Comparison of ENCODE assay signal across 18 cellular contexts in genomic region chr12:67697443-67697842, GRCh38. TPM values are rescaled to one million over a fixed set of nuclear protein-coding genes. Genes with fewer than 3 reads are reported as not detected.
DNase-seq lines count a peak whose midpoint lies in the region; ATAC-seq and TF ChIP-seq lines count a peak whose summit lies in the region.
"Had no signal": no experiment of that assay in that cellular context is flagged by ENCODE, and none has a peak within 500 bp of the region (broad histone marks: within the 10 kb centered on the region; RNA-seq: fewer than 3 reads in every experiment).

No MANE protein-coding gene starts in this region.

- no peak overlapping the region for H3K9ac ChIP-seq in BLaER1 treated with 17β-estradiol and CSF1 and Interleukin-3, amounts not matched to agents 10 nM and 100 nM
- no peak overlapping the region for H3K9ac ChIP-seq in endodermal cell (ENCODE audit: extremely low read depth, low read length, poor library complexity, severe bottlenecking)

- no peak for ATAC-seq in right cardiac atrium
- ATAC-seq: Right ventricle myocardium inferior had no signal

- peaks cover 22 to 64% (median 43%) of the 10 kb centered on the region in 10 experiments for H3K4me1 ChIP-seq in BLaER1 treated with 17β-estradiol and CSF1 and Interleukin-3, amounts not matched to agents 10 nM and 100 nM
- H3K4me1 ChIP-seq in endodermal cell (ENCODE audit: control insufficient read depth, insufficient read depth, low read length) (no peaks in the 10 kb centered on the region), right cardiac atrium (ENCODE audit: control insufficient read depth, insufficient read depth, low read length) (peaks cover 2% of the 10 kb centered on the region), ascending aorta (peaks cover 0 to 6% of the 10 kb centered on the region in 2 donors)

- H3K27ac ChIP-seq in BLaER1 treated with 17β-estradiol and CSF1 and Interleukin-3, amounts not matched to agents 10 nM and 100 nM, result peak overlapping the region in 1 of 11 experiments; percentile 78; a peak in 2 of 22 replicates
- H3K27ac ChIP-seq in endodermal cell (ENCODE audit: low read depth, low read length) (peak overlapping the region; percentile 62), right cardiac atrium (ENCODE audit: low read length) (no peak overlapping the region), ascending aorta (no peak overlapping the region)
- H3K27ac ChIP-seq: esophagus squamous epithelium, right atrium auricular region had no signal

- H3K36me3 ChIP-seq in BLaER1 treated with 17β-estradiol and CSF1 and Interleukin-3, amounts not matched to agents 10 nM and 100 nM, result no peaks in the 10 kb centered on the region
- H3K36me3 ChIP-seq in endodermal cell (ENCODE audit: control insufficient read depth, insufficient read depth, low read length), result no peaks in the 10 kb centered on the region
- H3K36me3 ChIP-seq in ascending aorta, result no peaks in the 10 kb centered on the region
- H3K36me3 ChIP-seq: esophagus squamous epithelium, right atrium auricular region, tibial artery had no signal

- no peak for TF ChIP-seq CTCF in GM12865 (IDR thresholded peaks at IDR 0.05; ENCODE audit: insufficient read depth, low read depth, low read length, missing control alignments)
- no peak for TF ChIP-seq CTCF in endodermal cell (conservative IDR thresholded peaks at IDR 0.05)
- no peak for TF ChIP-seq CTCF in ascending aorta (IDR thresholded peaks at IDR 0.05)

- DNase-seq in GM12865 (ENCODE audit: low read depth), result peak; percentile 16
- DNase-seq in T-helper 2 cell, result peak in 3 of 5 experiments; percentile 6 to 90 (median 37)
- DNase-seq in endodermal cell, result no peak
- DNase-seq in NCI-H748 treated with DMSO at 0.1 percent for 48 hours (lab: John Stamatoyannopoulos, UW), result no peak
- no peak for DNase-seq in right cardiac atrium
- no peak for DNase-seq in H4 (ENCODE audit: low spot score)
- no peak for DNase-seq in ascending aorta (ENCODE audit: low spot score in 2 of 2)
- DNase-seq: AML-193; cortex of kidney; DMS79; esophagus squamous epithelium; MM.1S; NCI-H2029 treated with DMSO at 0.1 percent for 48 hours; stimulated activated CD4-positive, alpha-beta T cell treated with anti-CD3 and anti-CD28 coated beads, Interleukin-2, amount 100 ng/mL, for 48 hours; tibial artery had no signal

- H4K20me1 ChIP-seq in BLaER1 treated with 17β-estradiol and CSF1 and Interleukin-3, amounts not matched to agents 10 nM and 100 nM, result no peaks in the 10 kb centered on the region

- no peaks in the 10 kb centered on the region for H3K27me3 Mint-ChIP-seq in endodermal cell (ENCODE audit: insufficient read depth)

- WGBS in endodermal cell (ENCODE audit: insufficient coverage in 1 of 2, insufficient read length in 1 of 2), 2 experiments, result 81 to 100% methylated on average over 2 of the region's 2 CpGs
- WGBS in right cardiac atrium, result 83% methylated on average over 2 of the region's 2 CpGs

- H3K27me3 ChIP-seq in BLaER1 treated with 17β-estradiol and CSF1 and Interleukin-3, amounts not matched to agents 10 nM and 100 nM, result no peaks in the 10 kb centered on the region
- H3K27me3 ChIP-seq in endodermal cell (ENCODE audit: control insufficient read depth, insufficient read depth, low read length, poor library complexity, severe bottlenecking), result no peaks in the 10 kb centered on the region
- no peaks in the 10 kb centered on the region for H3K27me3 ChIP-seq in right cardiac atrium (ENCODE audit: control insufficient read depth, insufficient read depth)
- H3K27me3 ChIP-seq in ascending aorta, result no peaks in the 10 kb centered on the region
- H3K27me3 ChIP-seq: esophagus squamous epithelium, right atrium auricular region, tibial artery had no signal

- no peaks in the 10 kb centered on the region for H3K36me3 Mint-ChIP-seq in endodermal cell (ENCODE audit: low read depth)

- no peak overlapping the region for H3K27ac Mint-ChIP-seq in endodermal cell

- H3K4me3 Mint-ChIP-seq in endodermal cell, result no peak overlapping the region

- H3K4me3 ChIP-seq in BLaER1 treated with 17β-estradiol and CSF1 and Interleukin-3, amounts not matched to agents 10 nM and 100 nM, result no peak overlapping the region
- H3K4me3 ChIP-seq in GM12865 (ENCODE audit: low read depth, low read length), result no peak overlapping the region
- H3K4me3 ChIP-seq in endodermal cell (ENCODE audit: low read length), result no peak overlapping the region
- no peak overlapping the region for H3K4me3 ChIP-seq in right cardiac atrium (ENCODE audit: low read length)
- H3K4me3 ChIP-seq in ascending aorta, result no peak overlapping the region
- H3K4me3 ChIP-seq: esophagus squamous epithelium, right atrium auricular region, tibial artery had no signal

- peak overlapping the region in 9 of 11 experiments; percentile 82 to 92 (median 85); a peak in 16 of 22 replicates for H3K4me2 ChIP-seq in BLaER1 treated with 17β-estradiol and CSF1 and Interleukin-3, amounts not matched to agents 10 nM and 100 nM

- H3K4me1 Mint-ChIP-seq in endodermal cell, result peaks cover 2% of the 10 kb centered on the region

- intact Hi-C loops in right cardiac atrium (cut with DNase I), result no loop called here
- intact Hi-C loops in ascending aorta (cut with DNase I), result loop anchor here (5.0 kb wide), 1 partner anchor 50 kb away; the partner anchor contains the start of gene DYRK2

- H3K9me3 Mint-ChIP-seq in endodermal cell, result no peaks in the 10 kb centered on the region

- H3K9me3 ChIP-seq in BLaER1 treated with 17β-estradiol and CSF1 and Interleukin-3, amounts not matched to agents 10 nM and 100 nM (replicated peaks in 1 of 11), result peaks cover 0 to 11% (median 0%) of the 10 kb centered on the region in 11 experiments; a peak in 4 of 22 replicates
- H3K9me3 ChIP-seq in endodermal cell (ENCODE audit: control insufficient read depth, low read length) (no peaks in the 10 kb centered on the region), right cardiac atrium (ENCODE audit: control insufficient read depth, low read length) (no peaks in the 10 kb centered on the region), ascending aorta (no peaks in the 10 kb centered on the region)
- H3K9me3 ChIP-seq: esophagus squamous epithelium, right atrium auricular region, tibial artery had no signal

RNA-seq across cellular contexts. Expression of gene DYRK2, which starts 48.9 kb away (rescaled TPM):
- total RNA-seq in endodermal cell, result 10 to 100 TPM; 29.5 to 33.2 TPM
- 31.8 TPM for polyA plus RNA-seq in endodermal cell (2013, experiment 1 of 2)
- polyA plus RNA-seq in endodermal cell (2013, experiment 2 of 2), result 30.0 TPM
- 10 to 100 TPM; 57.1 to 93.7 (median 75.7) TPM for total RNA-seq in right cardiac atrium
- 15.1 TPM for polyA plus RNA-seq in right cardiac atrium
- 4.4 and 10.7 TPM in 2 replicates for total RNA-seq in H4 (2014; rRNA removed; shearing (Covaris generic))
- total RNA-seq in ascending aorta, result 40.1 TPM

Comparison
In these comparisons a context has a peak if more than half of its experiments do, and no peak if none do; other contexts are left out.
1. DNase-seq: peak in GM12865 (single experiment) and T-helper 2 cell (3 of 5); none in endodermal cell (single experiment), NCI-H748 treated with DMSO at 0.1 percent for 48 hours (single experiment), right cardiac atrium (0 of 3), H4 (single experiment) and ascending aorta (0 of 2).